In genomic region chr2:43985359-43985758, GRCh38 we compare ENCODE assay signal across 1 cellular context.
TF ChIP-seq lines count a peak whose summit lies in the region.

No MANE protein-coding gene starts in this region.

TF ChIP-seq in K562, 482 proteins besides CTCF, POLR2A, EP300 and RAD21 (continued from another document and continues in another):
- TF ChIP-seq, protein P1, sequence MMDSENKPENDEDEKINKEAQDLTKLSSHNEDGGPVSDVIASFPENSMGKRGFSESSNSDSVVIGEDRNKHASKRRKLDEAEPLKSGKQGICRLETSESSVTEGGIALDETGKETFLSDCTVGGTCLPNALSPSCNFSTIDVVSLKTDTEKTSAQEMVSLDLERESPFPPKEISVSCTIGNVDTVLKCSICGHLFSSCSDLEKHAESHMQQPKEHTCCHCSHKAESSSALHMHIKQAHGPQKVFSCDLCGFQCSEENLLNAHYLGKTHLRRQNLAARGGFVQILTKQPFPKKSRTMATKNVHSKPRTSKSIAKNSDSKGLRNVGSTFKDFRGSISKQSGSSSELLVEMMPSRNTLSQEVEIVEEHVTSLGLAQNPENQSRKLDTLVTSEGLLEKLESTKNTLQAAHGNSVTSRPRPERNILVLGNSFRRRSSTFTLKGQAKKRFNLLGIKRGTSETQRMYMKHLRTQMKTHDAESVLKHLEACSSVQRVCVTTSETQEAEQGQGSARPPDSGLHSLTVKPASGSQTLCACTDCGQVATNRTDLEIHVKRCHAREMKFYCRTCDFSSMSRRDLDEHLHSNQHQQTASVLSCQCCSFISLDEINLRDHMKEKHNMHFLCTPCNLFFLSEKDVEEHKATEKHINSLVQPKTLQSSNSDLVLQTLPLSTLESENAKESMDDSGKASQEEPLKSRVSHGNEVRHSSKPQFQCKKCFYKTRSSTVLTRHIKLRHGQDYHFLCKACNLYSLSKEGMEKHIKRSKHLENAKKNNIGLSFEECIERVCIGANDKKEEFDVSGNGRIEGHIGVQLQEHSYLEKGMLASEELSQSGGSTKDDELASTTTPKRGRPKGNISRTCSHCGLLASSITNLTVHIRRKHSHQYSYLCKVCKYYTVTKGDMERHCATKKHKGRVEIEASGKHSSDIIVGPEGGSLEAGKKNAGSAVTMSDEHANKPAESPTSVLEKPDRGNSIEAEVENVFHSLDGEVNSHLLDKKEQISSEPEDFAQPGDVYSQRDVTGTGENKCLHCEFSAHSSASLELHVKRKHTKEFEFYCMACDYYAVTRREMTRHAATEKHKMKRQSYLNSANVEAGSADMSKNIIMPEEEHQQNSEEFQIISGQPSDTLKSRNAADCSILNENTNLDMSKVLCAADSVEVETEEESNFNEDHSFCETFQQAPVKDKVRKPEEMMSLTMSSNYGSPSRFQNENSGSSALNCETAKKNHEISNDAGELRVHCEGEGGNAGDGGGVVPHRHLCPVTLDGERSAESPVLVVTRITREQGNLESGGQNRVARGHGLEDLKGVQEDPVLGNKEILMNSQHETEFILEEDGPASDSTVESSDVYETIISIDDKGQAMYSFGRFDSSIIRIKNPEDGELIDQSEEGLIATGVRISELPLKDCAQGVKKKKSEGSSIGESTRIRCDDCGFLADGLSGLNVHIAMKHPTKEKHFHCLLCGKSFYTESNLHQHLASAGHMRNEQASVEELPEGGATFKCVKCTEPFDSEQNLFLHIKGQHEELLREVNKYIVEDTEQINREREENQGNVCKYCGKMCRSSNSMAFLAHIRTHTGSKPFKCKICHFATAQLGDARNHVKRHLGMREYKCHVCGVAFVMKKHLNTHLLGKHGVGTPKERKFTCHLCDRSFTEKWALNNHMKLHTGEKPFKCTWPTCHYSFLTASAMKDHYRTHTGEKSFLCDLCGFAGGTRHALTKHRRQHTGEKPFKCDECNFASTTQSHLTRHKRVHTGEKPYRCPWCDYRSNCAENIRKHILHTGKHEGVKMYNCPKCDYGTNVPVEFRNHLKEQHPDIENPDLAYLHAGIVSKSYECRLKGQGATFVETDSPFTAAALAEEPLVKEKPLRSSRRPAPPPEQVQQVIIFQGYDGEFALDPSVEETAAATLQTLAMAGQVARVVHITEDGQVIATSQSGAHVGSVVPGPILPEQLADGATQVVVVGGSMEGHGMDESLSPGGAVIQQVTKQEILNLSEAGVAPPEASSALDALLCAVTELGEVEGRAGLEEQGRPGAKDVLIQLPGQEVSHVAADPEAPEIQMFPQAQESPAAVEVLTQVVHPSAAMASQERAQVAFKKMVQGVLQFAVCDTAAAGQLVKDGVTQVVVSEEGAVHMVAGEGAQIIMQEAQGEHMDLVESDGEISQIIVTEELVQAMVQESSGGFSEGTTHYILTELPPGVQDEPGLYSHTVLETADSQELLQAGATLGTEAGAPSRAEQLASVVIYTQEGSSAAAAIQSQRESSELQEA (IDR thresholded peaks at IDR 0.05; ENCODE audit: low read depth), result no peak
- peak; percentile 95 for TF ChIP-seq CEBPG (CRISPR knock-in tag; IDR thresholded peaks at IDR 0.05)
- peak; percentile 50 to 96; a peak in 3 of 4 replicates for TF ChIP-seq CEBPG (tag; conservative IDR thresholded peaks at IDR 0.05 in 1 of 2, IDR thresholded peaks at IDR 0.05 in 1 of 2)
- TF ChIP-seq CBFA2T3 (IDR thresholded peaks at IDR 0.05), result no peak
- TF ChIP-seq, protein P2, sequence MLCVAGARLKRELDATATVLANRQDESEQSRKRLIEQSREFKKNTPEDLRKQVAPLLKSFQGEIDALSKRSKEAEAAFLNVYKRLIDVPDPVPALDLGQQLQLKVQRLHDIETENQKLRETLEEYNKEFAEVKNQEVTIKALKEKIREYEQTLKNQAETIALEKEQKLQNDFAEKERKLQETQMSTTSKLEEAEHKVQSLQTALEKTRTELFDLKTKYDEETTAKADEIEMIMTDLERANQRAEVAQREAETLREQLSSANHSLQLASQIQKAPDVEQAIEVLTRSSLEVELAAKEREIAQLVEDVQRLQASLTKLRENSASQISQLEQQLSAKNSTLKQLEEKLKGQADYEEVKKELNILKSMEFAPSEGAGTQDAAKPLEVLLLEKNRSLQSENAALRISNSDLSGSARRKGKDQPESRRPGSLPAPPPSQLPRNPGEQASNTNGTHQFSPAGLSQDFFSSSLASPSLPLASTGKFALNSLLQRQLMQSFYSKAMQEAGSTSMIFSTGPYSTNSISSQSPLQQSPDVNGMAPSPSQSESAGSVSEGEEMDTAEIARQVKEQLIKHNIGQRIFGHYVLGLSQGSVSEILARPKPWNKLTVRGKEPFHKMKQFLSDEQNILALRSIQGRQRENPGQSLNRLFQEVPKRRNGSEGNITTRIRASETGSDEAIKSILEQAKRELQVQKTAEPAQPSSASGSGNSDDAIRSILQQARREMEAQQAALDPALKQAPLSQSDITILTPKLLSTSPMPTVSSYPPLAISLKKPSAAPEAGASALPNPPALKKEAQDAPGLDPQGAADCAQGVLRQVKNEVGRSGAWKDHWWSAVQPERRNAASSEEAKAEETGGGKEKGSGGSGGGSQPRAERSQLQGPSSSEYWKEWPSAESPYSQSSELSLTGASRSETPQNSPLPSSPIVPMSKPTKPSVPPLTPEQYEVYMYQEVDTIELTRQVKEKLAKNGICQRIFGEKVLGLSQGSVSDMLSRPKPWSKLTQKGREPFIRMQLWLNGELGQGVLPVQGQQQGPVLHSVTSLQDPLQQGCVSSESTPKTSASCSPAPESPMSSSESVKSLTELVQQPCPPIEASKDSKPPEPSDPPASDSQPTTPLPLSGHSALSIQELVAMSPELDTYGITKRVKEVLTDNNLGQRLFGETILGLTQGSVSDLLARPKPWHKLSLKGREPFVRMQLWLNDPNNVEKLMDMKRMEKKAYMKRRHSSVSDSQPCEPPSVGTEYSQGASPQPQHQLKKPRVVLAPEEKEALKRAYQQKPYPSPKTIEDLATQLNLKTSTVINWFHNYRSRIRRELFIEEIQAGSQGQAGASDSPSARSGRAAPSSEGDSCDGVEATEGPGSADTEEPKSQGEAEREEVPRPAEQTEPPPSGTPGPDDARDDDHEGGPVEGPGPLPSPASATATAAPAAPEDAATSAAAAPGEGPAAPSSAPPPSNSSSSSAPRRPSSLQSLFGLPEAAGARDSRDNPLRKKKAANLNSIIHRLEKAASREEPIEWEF (CRISPR knock-in tag; IDR thresholded peaks at IDR 0.05), result no peak
- TF ChIP-seq ETV5 (CRISPR knock-in tag; IDR thresholded peaks at IDR 0.05; ENCODE audit: low read depth), result no peak
- no peak for TF ChIP-seq GTF2A2 (tag; IDR thresholded peaks at IDR 0.05)
- no peak for TF ChIP-seq SREBF2 (CRISPR knock-in tag; IDR thresholded peaks at IDR 0.05)
- TF ChIP-seq CBFA2T2 (conservative IDR thresholded peaks at IDR 0.05), result no peak
- peak; percentile 74; a peak in 2 of 4 replicates for TF ChIP-seq TRIM24 (IDR thresholded peaks at IDR 0.05)
- TF ChIP-seq ZNF507 (tag; conservative IDR thresholded peaks at IDR 0.05), result no peak
- TF ChIP-seq ETS1 (conservative IDR thresholded peaks at IDR 0.05; ENCODE audit: control insufficient read depth, low read depth, low read length), result no peak
- no peak for TF ChIP-seq ZNF785 (CRISPR knock-in tag; IDR thresholded peaks at IDR 0.05)
- no peak for TF ChIP-seq SMAD2 (IDR thresholded peaks at IDR 0.05; ENCODE audit: low read depth, low read length)
- no peak for TF ChIP-seq YBX1 (IDR thresholded peaks at IDR 0.05)
- no peak for TF ChIP-seq ARID2 (IDR thresholded peaks at IDR 0.05)
- no peak for TF ChIP-seq NCOA6 (IDR thresholded peaks at IDR 0.05)
- no peak for TF ChIP-seq ZNF77 (CRISPR knock-in tag; IDR thresholded peaks at IDR 0.05)
- TF ChIP-seq, protein P3, sequence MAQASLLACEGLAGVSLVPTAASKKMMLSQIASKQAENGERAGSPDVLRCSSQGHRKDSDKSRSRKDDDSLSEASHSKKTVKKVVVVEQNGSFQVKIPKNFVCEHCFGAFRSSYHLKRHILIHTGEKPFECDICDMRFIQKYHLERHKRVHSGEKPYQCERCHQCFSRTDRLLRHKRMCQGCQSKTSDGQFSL (CRISPR knock-in tag; IDR thresholded peaks at IDR 0.05), result no peak
- TF ChIP-seq, protein P3 (tag; IDR thresholded peaks at IDR 0.05), result no peak
- TF ChIP-seq, protein P4, sequence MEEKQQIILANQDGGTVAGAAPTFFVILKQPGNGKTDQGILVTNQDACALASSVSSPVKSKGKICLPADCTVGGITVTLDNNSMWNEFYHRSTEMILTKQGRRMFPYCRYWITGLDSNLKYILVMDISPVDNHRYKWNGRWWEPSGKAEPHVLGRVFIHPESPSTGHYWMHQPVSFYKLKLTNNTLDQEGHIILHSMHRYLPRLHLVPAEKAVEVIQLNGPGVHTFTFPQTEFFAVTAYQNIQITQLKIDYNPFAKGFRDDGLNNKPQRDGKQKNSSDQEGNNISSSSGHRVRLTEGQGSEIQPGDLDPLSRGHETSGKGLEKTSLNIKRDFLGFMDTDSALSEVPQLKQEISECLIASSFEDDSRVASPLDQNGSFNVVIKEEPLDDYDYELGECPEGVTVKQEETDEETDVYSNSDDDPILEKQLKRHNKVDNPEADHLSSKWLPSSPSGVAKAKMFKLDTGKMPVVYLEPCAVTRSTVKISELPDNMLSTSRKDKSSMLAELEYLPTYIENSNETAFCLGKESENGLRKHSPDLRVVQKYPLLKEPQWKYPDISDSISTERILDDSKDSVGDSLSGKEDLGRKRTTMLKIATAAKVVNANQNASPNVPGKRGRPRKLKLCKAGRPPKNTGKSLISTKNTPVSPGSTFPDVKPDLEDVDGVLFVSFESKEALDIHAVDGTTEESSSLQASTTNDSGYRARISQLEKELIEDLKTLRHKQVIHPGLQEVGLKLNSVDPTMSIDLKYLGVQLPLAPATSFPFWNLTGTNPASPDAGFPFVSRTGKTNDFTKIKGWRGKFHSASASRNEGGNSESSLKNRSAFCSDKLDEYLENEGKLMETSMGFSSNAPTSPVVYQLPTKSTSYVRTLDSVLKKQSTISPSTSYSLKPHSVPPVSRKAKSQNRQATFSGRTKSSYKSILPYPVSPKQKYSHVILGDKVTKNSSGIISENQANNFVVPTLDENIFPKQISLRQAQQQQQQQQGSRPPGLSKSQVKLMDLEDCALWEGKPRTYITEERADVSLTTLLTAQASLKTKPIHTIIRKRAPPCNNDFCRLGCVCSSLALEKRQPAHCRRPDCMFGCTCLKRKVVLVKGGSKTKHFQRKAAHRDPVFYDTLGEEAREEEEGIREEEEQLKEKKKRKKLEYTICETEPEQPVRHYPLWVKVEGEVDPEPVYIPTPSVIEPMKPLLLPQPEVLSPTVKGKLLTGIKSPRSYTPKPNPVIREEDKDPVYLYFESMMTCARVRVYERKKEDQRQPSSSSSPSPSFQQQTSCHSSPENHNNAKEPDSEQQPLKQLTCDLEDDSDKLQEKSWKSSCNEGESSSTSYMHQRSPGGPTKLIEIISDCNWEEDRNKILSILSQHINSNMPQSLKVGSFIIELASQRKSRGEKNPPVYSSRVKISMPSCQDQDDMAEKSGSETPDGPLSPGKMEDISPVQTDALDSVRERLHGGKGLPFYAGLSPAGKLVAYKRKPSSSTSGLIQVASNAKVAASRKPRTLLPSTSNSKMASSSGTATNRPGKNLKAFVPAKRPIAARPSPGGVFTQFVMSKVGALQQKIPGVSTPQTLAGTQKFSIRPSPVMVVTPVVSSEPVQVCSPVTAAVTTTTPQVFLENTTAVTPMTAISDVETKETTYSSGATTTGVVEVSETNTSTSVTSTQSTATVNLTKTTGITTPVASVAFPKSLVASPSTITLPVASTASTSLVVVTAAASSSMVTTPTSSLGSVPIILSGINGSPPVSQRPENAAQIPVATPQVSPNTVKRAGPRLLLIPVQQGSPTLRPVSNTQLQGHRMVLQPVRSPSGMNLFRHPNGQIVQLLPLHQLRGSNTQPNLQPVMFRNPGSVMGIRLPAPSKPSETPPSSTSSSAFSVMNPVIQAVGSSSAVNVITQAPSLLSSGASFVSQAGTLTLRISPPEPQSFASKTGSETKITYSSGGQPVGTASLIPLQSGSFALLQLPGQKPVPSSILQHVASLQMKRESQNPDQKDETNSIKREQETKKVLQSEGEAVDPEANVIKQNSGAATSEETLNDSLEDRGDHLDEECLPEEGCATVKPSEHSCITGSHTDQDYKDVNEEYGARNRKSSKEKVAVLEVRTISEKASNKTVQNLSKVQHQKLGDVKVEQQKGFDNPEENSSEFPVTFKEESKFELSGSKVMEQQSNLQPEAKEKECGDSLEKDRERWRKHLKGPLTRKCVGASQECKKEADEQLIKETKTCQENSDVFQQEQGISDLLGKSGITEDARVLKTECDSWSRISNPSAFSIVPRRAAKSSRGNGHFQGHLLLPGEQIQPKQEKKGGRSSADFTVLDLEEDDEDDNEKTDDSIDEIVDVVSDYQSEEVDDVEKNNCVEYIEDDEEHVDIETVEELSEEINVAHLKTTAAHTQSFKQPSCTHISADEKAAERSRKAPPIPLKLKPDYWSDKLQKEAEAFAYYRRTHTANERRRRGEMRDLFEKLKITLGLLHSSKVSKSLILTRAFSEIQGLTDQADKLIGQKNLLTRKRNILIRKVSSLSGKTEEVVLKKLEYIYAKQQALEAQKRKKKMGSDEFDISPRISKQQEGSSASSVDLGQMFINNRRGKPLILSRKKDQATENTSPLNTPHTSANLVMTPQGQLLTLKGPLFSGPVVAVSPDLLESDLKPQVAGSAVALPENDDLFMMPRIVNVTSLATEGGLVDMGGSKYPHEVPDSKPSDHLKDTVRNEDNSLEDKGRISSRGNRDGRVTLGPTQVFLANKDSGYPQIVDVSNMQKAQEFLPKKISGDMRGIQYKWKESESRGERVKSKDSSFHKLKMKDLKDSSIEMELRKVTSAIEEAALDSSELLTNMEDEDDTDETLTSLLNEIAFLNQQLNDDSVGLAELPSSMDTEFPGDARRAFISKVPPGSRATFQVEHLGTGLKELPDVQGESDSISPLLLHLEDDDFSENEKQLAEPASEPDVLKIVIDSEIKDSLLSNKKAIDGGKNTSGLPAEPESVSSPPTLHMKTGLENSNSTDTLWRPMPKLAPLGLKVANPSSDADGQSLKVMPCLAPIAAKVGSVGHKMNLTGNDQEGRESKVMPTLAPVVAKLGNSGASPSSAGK (IDR thresholded peaks at IDR 0.05), result peak; percentile 54; the same call in 1 of the 2 replicates
- no peak for TF ChIP-seq SP1 (CRISPR knock-in tag; IDR thresholded peaks at IDR 0.05)
- TF ChIP-seq CREB1 (IDR thresholded peaks at IDR 0.05), result no peak
- TF ChIP-seq CREB1 (CRISPR knock-in tag; IDR thresholded peaks at IDR 0.05), result no peak
- TF ChIP-seq ZNF696 (CRISPR knock-in tag; conservative IDR thresholded peaks at IDR 0.05), result no peak
- no peak for TF ChIP-seq POLR2B (IDR thresholded peaks at IDR 0.05; ENCODE audit: low read depth, partially characterized antibody)
